ENCODE assay signal across 9 cellular contexts in the genomic region with DNA sequence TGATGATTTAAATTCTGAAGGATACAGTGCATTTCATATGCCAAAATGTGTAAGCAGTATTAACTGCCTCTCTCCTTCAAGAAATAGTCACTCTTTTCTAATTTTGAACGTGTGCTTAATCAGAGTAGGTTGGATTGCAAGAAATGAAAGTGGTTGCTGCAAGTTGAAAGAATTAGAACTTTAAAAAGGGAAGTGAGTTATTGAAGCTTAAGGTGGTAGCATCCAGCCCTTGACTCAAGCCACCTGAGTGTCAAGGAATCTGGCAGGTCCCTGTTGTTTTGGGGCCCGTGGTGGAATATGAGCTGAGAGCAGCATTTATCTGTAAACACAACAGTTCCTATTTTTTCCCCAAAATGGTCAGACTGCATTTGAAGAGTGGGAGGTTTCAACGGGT. TPM values are rescaled to one million over a fixed set of nuclear protein-coding genes. Genes with fewer than 3 reads are reported as not detected.
A peak's percentile ranks its signal among the peaks of the same experiment; 100 is the strongest.
DNase-seq lines count a peak whose midpoint lies in the region; ATAC-seq, FAIRE-seq and TF ChIP-seq lines count a peak whose summit lies in the region.
"Had no signal": no experiment of that assay in that cellular context is flagged by ENCODE, and none has a peak within 500 bp of the region (broad histone marks: within the 10 kb centered on the region; RNA-seq: fewer than 3 reads in every experiment).

No MANE protein-coding gene starts in this region.

- dilution Hi-C loops in endothelial cell of umbilical vein (cut with MboI; ENCODE audit: extremely low pct_ligation_motif_present, low sequenced_read_pairs), result no loop called here

- no peak for ATAC-seq in HG03108 (IDR thresholded peaks at IDR 0.05; ENCODE audit: unreplicated experiment)

- H3K4me1 ChIP-seq in Karpas-422 (ENCODE audit: low read length) (peaks cover 33% of the 10 kb centered on the region), endothelial cell of umbilical vein (ENCODE audit: control insufficient read depth, extremely low read depth, insufficient read depth, low read length) (peaks cover 24% of the 10 kb centered on the region), subcutaneous abdominal adipose tissue (ENCODE audit: control insufficient read depth in 5 of 5, insufficient read depth in 5 of 5, low read length in 5 of 5) (peaks cover 0 to 40% (median 34%) of the 10 kb centered on the region in 5 donors)

- H3K9me3 ChIP-seq in Karpas-422 (ENCODE audit: low read length) (no peaks in the 10 kb centered on the region), endothelial cell of umbilical vein (replicated peaks; ENCODE audit: control insufficient read depth, insufficient read depth, low read length) (no peaks in the 10 kb centered on the region), subcutaneous abdominal adipose tissue (ENCODE audit: control insufficient read depth in 5 of 5, low read length in 5 of 5) (no peaks in the 10 kb centered on the region)
- H3K9me3 ChIP-seq: SJSA1 had no signal

- H3K27me3 Mint-ChIP-seq in T-helper 1 cell treated with Interleukin-12 subunit alpha and Interleukin-12 subunit beta and Interleukin-4 antibody, amounts not matched to agents 30 μg/mL and 1 μg/mL, for 36 hours (ENCODE audit: low read depth), result peaks cover 22% of the 10 kb centered on the region

- H3K4me3 ChIP-seq in Karpas-422 (ENCODE audit: low read length) (peak overlapping the region; percentile 84), endothelial cell of umbilical vein (replicated peaks in 1 of 3; ENCODE audit: insufficient read depth in 1 of 3, low read depth in 1 of 3, low read length in 3 of 3) (peak overlapping the region in 1 of 3 experiments; percentile 88), subcutaneous abdominal adipose tissue (ENCODE audit: low read depth in 1 of 5, low read length in 5 of 5) (peak overlapping the region; percentile 84 to 95 (median 87))
- H3K4me3 ChIP-seq: SJSA1 had no signal

- no peak for DNase-seq in T-helper 1 cell
- peak; percentile 63 for DNase-seq in Karpas-422
- no peak for DNase-seq in endothelial cell of umbilical vein (ENCODE audit: low read depth, low spot score)
- no peak for DNase-seq in NCI-H2171 (lab: John Stamatoyannopoulos, UW)
- no peak for DNase-seq in medulla oblongata (ENCODE audit: extremely low spot score)

- POLR2A ChIA-PET in endothelial cell of umbilical vein (lab: Charles Lee), result interaction anchor here (0.7 to 1.8 kb wide), 3 partner anchors 28 to 143 kb away, joined by 3 to 6 read pairs (median 3); a partner anchor contains a TSS

- H3K27ac ChIP-seq in Karpas-422 (ENCODE audit: low read length) (no peak overlapping the region), endothelial cell of umbilical vein (ENCODE audit: insufficient read depth, low read depth, low read length) (no peak overlapping the region), subcutaneous abdominal adipose tissue (ENCODE audit: low read depth, low read length) (peak overlapping the region; percentile 60)
- H3K27ac ChIP-seq: SJSA1 had no signal

- intact Hi-C loops in endothelial cell of umbilical vein (cut with micrococcal nuclease), result loop anchor here (1.0 to 10.0 kb wide), 4 partner anchors 9 to 1320 kb away; a partner anchor contains a TSS

- TF ChIP-seq POLR2A in endothelial cell of umbilical vein (IDR thresholded peaks at IDR 0.05; ENCODE audit: low read depth, low read length), result no peak

- no peaks in the 10 kb centered on the region for H3K9me1 ChIP-seq in endothelial cell of umbilical vein (replicated peaks; ENCODE audit: control insufficient read depth, extremely low read depth, insufficient read depth, low read length)

- H3K36me3 ChIP-seq in Karpas-422 (ENCODE audit: insufficient read depth, low read length) (no peaks in the 10 kb centered on the region), endothelial cell of umbilical vein (ENCODE audit: control insufficient read depth in 2 of 2, extremely low read depth in 1 of 2, insufficient read depth in 2 of 2, low read length in 2 of 2) (no peaks in the 10 kb centered on the region), subcutaneous abdominal adipose tissue (ENCODE audit: control insufficient read depth in 5 of 5, insufficient read depth in 5 of 5, low read length in 5 of 5) (no peaks in the 10 kb centered on the region)
- H3K36me3 ChIP-seq: SJSA1 had no signal

- H4K20me1 ChIP-seq in Karpas-422 (ENCODE audit: insufficient read depth, low read depth, low read length) (no peaks in the 10 kb centered on the region), endothelial cell of umbilical vein (replicated peaks; ENCODE audit: control insufficient read depth, extremely low read depth, insufficient read depth, low read length) (no peaks in the 10 kb centered on the region)

- TF ChIP-seq CTCF in endothelial cell of umbilical vein (IDR thresholded peaks at IDR 0.05; ENCODE audit: extremely low read depth in 1 of 2, insufficient read depth in 1 of 2, low read depth in 1 of 2, low read length in 2 of 2), result no peak

- FAIRE-seq in endothelial cell of umbilical vein (lab: Jason Lieb, UNC), result peak; percentile 46

- H3K9ac ChIP-seq in Karpas-422 (ENCODE audit: low read length) (peak overlapping the region; percentile 76), endothelial cell of umbilical vein (replicated peaks; ENCODE audit: extremely low read depth, insufficient read depth, low read length) (peak overlapping the region; percentile 14), subcutaneous abdominal adipose tissue (ENCODE audit: low read length in 5 of 5) (peak overlapping the region in 3 of 5 donors; percentile 7 to 86 (median 72))

- peak overlapping the region; percentile 88 for H3K27ac Mint-ChIP-seq in T-helper 1 cell treated with Interleukin-12 subunit alpha and Interleukin-12 subunit beta and Interleukin-4 antibody, amounts not matched to agents 30 μg/mL and 1 μg/mL, for 36 hours

- H3K79me2 ChIP-seq in Karpas-422 (ENCODE audit: low read length), result no peaks in the 10 kb centered on the region
- no peaks in the 10 kb centered on the region for H3K79me2 ChIP-seq in endothelial cell of umbilical vein (ENCODE audit: control insufficient read depth, insufficient read depth, low read length)

- H3K36me3 Mint-ChIP-seq in T-helper 1 cell treated with Interleukin-12 subunit alpha and Interleukin-12 subunit beta and Interleukin-4 antibody, amounts not matched to agents 30 μg/mL and 1 μg/mL, for 36 hours (ENCODE audit: low read depth), result peaks cover 26% of the 10 kb centered on the region

- H3K4me3 Mint-ChIP-seq in T-helper 1 cell treated with Interleukin-12 subunit alpha and Interleukin-12 subunit beta and Interleukin-4 antibody, amounts not matched to agents 30 μg/mL and 1 μg/mL, for 36 hours, result peak overlapping the region; percentile 93

- H3K4me2 ChIP-seq in Karpas-422 (ENCODE audit: low read depth, low read length, poor library complexity, severe bottlenecking), result peak overlapping the region; percentile 94
- H3K4me2 ChIP-seq in endothelial cell of umbilical vein (ENCODE audit: insufficient read depth, low read length), result peak overlapping the region; percentile 95

- no peaks in the 10 kb centered on the region for H3K9me2 ChIP-seq in Karpas-422 (replicated peaks; ENCODE audit: insufficient read depth, low read length)

- CTCF ChIA-PET in endothelial cell of umbilical vein (lab: Charles Lee), result interaction anchor here (1.1 to 8.6 kb wide), 8 partner anchors 11 to 144 kb away, joined by 3 to 111 read pairs (median 6); no protein-coding TSS in a partner anchor

- H3K27me3 ChIP-seq in Karpas-422 (ENCODE audit: low read length) (no peaks in the 10 kb centered on the region), endothelial cell of umbilical vein (ENCODE audit: control insufficient read depth in 2 of 2, insufficient read depth in 2 of 2, low read length in 2 of 2) (no peaks in the 10 kb centered on the region), subcutaneous abdominal adipose tissue (ENCODE audit: control insufficient read depth in 5 of 5, insufficient read depth in 4 of 5, low read length in 5 of 5) (no peaks in the 10 kb centered on the region)

- H2AFZ ChIP-seq in Karpas-422 (ENCODE audit: low read length) (peak overlapping the region; percentile 87; the same call in 1 of the 2 replicates), endothelial cell of umbilical vein (ENCODE audit: low read depth, low read length) (peak overlapping the region; percentile 73)

- peaks cover 38% of the 10 kb centered on the region for H3K4me1 Mint-ChIP-seq in T-helper 1 cell treated with Interleukin-12 subunit alpha and Interleukin-12 subunit beta and Interleukin-4 antibody, amounts not matched to agents 30 μg/mL and 1 μg/mL, for 36 hours (ENCODE audit: low read depth)

- no peaks in the 10 kb centered on the region for H3K9me3 Mint-ChIP-seq in T-helper 1 cell treated with Interleukin-12 subunit alpha and Interleukin-12 subunit beta and Interleukin-4 antibody, amounts not matched to agents 30 μg/mL and 1 μg/mL, for 36 hours

- no TSS peak for BruUV-seq in endothelial cell of umbilical vein (replicated peaks; lab: Mats Ljungman, UMichigan)

TF ChIP-seq in endothelial cell of umbilical vein, 7 proteins besides CTCF, POLR2A, EP300 and RAD21 (continues in another document):
- no peak for TF ChIP-seq EZH2 (IDR thresholded peaks at IDR 0.05; ENCODE audit: borderline replicate concordance, low read depth, low read length, severe bottlenecking)
- TF ChIP-seq JUN (IDR thresholded peaks at IDR 0.05; ENCODE audit: borderline replicate concordance, insufficient read depth, insufficient read length, low read depth), result no peak
- no peak for TF ChIP-seq MYC (IDR thresholded peaks at IDR 0.05; ENCODE audit: low read depth, low read length)

RNA-seq across cellular contexts. Expression of a gene that starts 1.7 kb away (rescaled TPM):
- 18.2 and 22.2 TPM in 2 replicates for total RNA-seq in Karpas-422 (2014; rRNA removed; shearing (Covaris generic); ENCODE audit: low replicate concordance)
- total RNA-seq in endothelial cell of umbilical vein, result 16.1 and 18.0 TPM in 2 replicates
- polyA plus RNA-seq in endothelial cell of umbilical vein, result 3.2 and 5.1 TPM in 2 replicates
- 5.5 and 5.9 TPM in 2 replicates for polyA plus RNA-seq in endothelial cell of umbilical vein (2011; cell fraction: cytosol; rRNA removed)
- polyA plus RNA-seq in endothelial cell of umbilical vein (2011; cell fraction: nucleus; rRNA removed), result 16.2 and 19.6 TPM in 2 replicates
- 7.3 and 8.4 TPM in 2 replicates for polyA plus RNA-seq in endothelial cell of umbilical vein (2012)
- 31.9 and 37.1 TPM in 2 replicates for polyA minus RNA-seq in endothelial cell of umbilical vein
- 188 TPM for polyA minus RNA-seq in endothelial cell of umbilical vein (2011; cell fraction: cytosol; rRNA and poly(A)+ RNA removed)
- polyA minus RNA-seq in endothelial cell of umbilical vein (2011; cell fraction: nucleus; rRNA and poly(A)+ RNA removed), result 68.1 and 70.9 TPM in 2 replicates

RNA-seq across cellular contexts. Expression of a gene that starts 27.7 kb away (rescaled TPM):
- total RNA-seq in Karpas-422 (2014; rRNA removed; shearing (Covaris generic); ENCODE audit: low replicate concordance), result 9.4 and 13.5 TPM in 2 replicates
- 26.6 and 31.5 TPM in 2 replicates for total RNA-seq in endothelial cell of umbilical vein
- 46.8 and 52.2 TPM in 2 replicates for polyA plus RNA-seq in endothelial cell of umbilical vein
- 31.8 and 34.5 TPM in 2 replicates for polyA plus RNA-seq in endothelial cell of umbilical vein (2011; cell fraction: cytosol; rRNA removed)
- polyA plus RNA-seq in endothelial cell of umbilical vein (2011; cell fraction: nucleus; rRNA removed), result 18.1 and 19.8 TPM in 2 replicates
- 27.8 and 28.8 TPM in 2 replicates for polyA plus RNA-seq in endothelial cell of umbilical vein (2012)
- 34.7 and 45.9 TPM in 2 replicates for polyA minus RNA-seq in endothelial cell of umbilical vein
- polyA minus RNA-seq in endothelial cell of umbilical vein (2011; cell fraction: cytosol; rRNA and poly(A)+ RNA removed), result 11.6 TPM
- 26.6 and 28.3 TPM in 2 replicates for polyA minus RNA-seq in endothelial cell of umbilical vein (2011; cell fraction: nucleus; rRNA and poly(A)+ RNA removed)

Comparison
In these comparisons a context has a peak if more than half of its experiments do, and no peak if none do; other contexts are left out.
1. H3K9ac ChIP-seq: peak in every context shown above with its lines; median percentile 76 in Karpas-422; 72 in subcutaneous abdominal adipose tissue; 14 in endothelial cell of umbilical vein.